In genomic region chrX:46898207-46898606, GRCh38 we compare ENCODE assay signal across 35 cellular contexts.
"Had no signal": no experiment of that assay in that cellular context is flagged by ENCODE, and none has a peak within 500 bp of the region (broad histone marks: within the 10 kb centered on the region; RNA-seq: fewer than 3 reads in every experiment).

No MANE protein-coding gene starts in this region.

- H3K4me3 ChIP-seq: MG63 had no signal

- H3K36me3 ChIP-seq: MG63 had no signal

- H3K27me3 ChIP-seq: MG63 had no signal

- H3K9me3 ChIP-seq: MG63 had no signal

- H3K9ac ChIP-seq: KMS-11 had no signal

- H3K27ac ChIP-seq: KMS-11 had no signal

- DNase-seq: Karpas-422, Kasumi-1, MG63, MM.1S, MV-4-11, NCI-H1048, NCI-H1092, NCI-H1092 treated with DMSO at 0.1 percent for 48 hours, NCI-H1105, NCI-H1105 treated with DMSO at 0.1 percent for 48 hours, NCI-H1417, NCI-H1417 treated with DMSO at 0.1 percent for 48 hours, NCI-H1436, NCI-H1436 treated with DMSO at 0.1 percent for 48 hours, NCI-H146, NCI-H1694, NCI-H1694 treated with DMSO at 0.1 percent for 48 hours, NCI-H187, NCI-H187 treated with DMSO at 0.1 percent for 48 hours, NCI-H1930, NCI-H2029, NCI-H2029 treated with DMSO at 0.1 percent for 48 hours, NCI-H2081, NCI-H2081 treated with DMSO at 0.1 percent for 48 hours, NCI-H2107, NCI-H2171, NCI-H2171 treated with DMSO at 0.1 percent for 48 hours, NCI-H2227 treated with DMSO at 0.1 percent for 48 hours, NCI-H226, NCI-H345, NCI-H446, NCI-H446 treated with DMSO at 0.1 percent for 48 hours, NCI-H510A, NCI-H510A treated with DMSO at 0.1 percent for 48 hours had no signal
